Comparison of ENCODE assay signal across 13 cellular contexts in the genomic region with DNA sequence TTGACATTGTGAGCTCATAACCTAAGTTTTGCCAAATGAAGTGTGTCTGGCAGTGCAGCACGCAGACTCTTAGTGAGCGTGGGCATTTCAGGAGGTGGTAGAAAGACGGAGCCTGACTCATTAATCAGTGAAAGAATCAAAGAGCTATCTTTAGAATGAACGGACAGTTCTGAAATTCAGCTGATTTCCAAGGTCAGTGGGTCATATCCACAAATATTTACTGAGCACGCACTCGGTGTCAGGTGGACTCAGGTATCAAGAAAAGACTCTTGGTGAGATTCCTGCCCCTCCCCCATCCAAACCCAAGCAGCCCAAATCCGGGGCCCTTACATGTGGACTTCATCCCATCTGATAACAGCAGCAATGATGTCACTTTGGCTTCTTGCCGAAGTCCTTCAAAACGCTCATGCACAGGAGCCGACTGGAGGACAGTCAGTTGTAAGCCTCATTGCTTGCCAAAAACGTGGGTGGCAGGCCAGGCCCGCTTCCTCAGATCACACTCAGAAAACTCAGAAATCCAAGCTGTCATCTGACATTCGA.
A peak's percentile ranks its signal among the peaks of the same experiment; 100 is the strongest.
DNase-seq lines count a peak whose midpoint lies in the region; ATAC-seq and TF ChIP-seq lines count a peak whose summit lies in the region.
"Had no signal": no experiment of that assay in that cellular context is flagged by ENCODE, and none has a peak within 500 bp of the region (broad histone marks: within the 10 kb centered on the region; RNA-seq: fewer than 3 reads in every experiment).

No MANE protein-coding gene starts in this region.

- TF ChIP-seq CTCF in body of pancreas (IDR thresholded peaks at IDR 0.05) (no peak), left lung (IDR thresholded peaks at IDR 0.05) (no peak), ovary (IDR thresholded peaks at IDR 0.05) (no peak)

- intact Hi-C loops in body of pancreas (cut with DNase I) (no loop called here), left lung (cut with DNase I) (no loop called here), ovary (cut with DNase I) (no loop called here)

- ATAC-seq in body of pancreas (peak; percentile 68), left lung (peak; percentile 57), HG03025 (IDR thresholded peaks at IDR 0.05; ENCODE audit: low FRiP score, unreplicated experiment) (no peak)
- ATAC-seq: activated CD8-positive, alpha-beta T cell treated with anti-CD3 and anti-CD28 coated beads, Interleukin-2, amount 10 ng/mL, durations not matched to agents 7 days and 5 days; gastrocnemius medialis; GM12878 had no signal

- peak; percentile 65 for DNase-seq in AG08396 (ENCODE audit: low spot score)
- peak; percentile 96 for DNase-seq in M059J (ENCODE audit: low read depth)
- DNase-seq in body of pancreas: peak; percentile 33 to 62 (median 42)
- peak in 1 of 2 donors; percentile 71 for DNase-seq in left lung
- no peak for DNase-seq in amniotic stem cell (lab: John Stamatoyannopoulos, UW)
- DNase-seq in activated naive CD4-positive, alpha-beta T cell treated with Interleukin-2 at 50 U/mL for 16 hours: no peak
- DNase-seq in ovary: no peak
- DNase-seq: activated CD8-positive, alpha-beta T cell treated with anti-CD3 and anti-CD28 coated beads, Interleukin-2, amount 10 ng/mL, durations not matched to agents 7 days and 5 days; gastrocnemius medialis; NCI-H226 had no signal

- H3K27ac ChIP-seq in body of pancreas (no peak overlapping the region), left lung (peak overlapping the region in 1 of 2 donors; percentile 5), ovary (no peak overlapping the region)
- H3K27ac ChIP-seq: BLaER1 treated with 17β-estradiol and CSF1 and Interleukin-3, amounts not matched to agents 10 nM and 100 nM; gastrocnemius medialis had no signal

- H3K4me3 ChIP-seq in body of pancreas: no peak overlapping the region
- no peak overlapping the region for H3K4me3 ChIP-seq in left lung
- no peak overlapping the region for H3K4me3 ChIP-seq in ovary
- H3K4me3 ChIP-seq: BLaER1 treated with 17β-estradiol and CSF1 and Interleukin-3, amounts not matched to agents 10 nM and 100 nM; gastrocnemius medialis; GM12878 had no signal

- no peak for TF ChIP-seq EP300 in ovary (IDR thresholded peaks at IDR 0.05)

- no peaks in the 10 kb centered on the region for H3K9me3 ChIP-seq in body of pancreas
- no peaks in the 10 kb centered on the region for H3K9me3 ChIP-seq in left lung
- H3K9me3 ChIP-seq in ovary: no peaks in the 10 kb centered on the region
- H3K9me3 ChIP-seq: BLaER1 treated with 17β-estradiol and CSF1 and Interleukin-3, amounts not matched to agents 10 nM and 100 nM; gastrocnemius medialis had no signal

- WGBS in body of pancreas, 2 donors: 16 to 23% methylated on average over 7 to 13 of the region's 13 CpGs
- 37 to 41% (median 41%) methylated on average over 13 of the region's 13 CpGs for WGBS in ovary, 3 donors

- H3K27me3 ChIP-seq in body of pancreas (no peaks in the 10 kb centered on the region), left lung (no peaks in the 10 kb centered on the region), ovary (no peaks in the 10 kb centered on the region)
- H3K27me3 ChIP-seq: BLaER1 treated with 17β-estradiol and CSF1 and Interleukin-3, amounts not matched to agents 10 nM and 100 nM; gastrocnemius medialis had no signal

- H3K36me3 ChIP-seq in body of pancreas (replicated peaks in 1 of 2; ENCODE audit: insufficient read depth in 1 of 2, low read depth in 2 of 2): no peaks in the 10 kb centered on the region
- no peaks in the 10 kb centered on the region for H3K36me3 ChIP-seq in left lung
- H3K36me3 ChIP-seq in ovary: no peaks in the 10 kb centered on the region
- H3K36me3 ChIP-seq: BLaER1 treated with 17β-estradiol and CSF1 and Interleukin-3, amounts not matched to agents 10 nM and 100 nM; gastrocnemius medialis had no signal

- no peak for TF ChIP-seq POLR2A in body of pancreas (IDR thresholded peaks at IDR 0.05)
- no peak for TF ChIP-seq POLR2A in ovary (IDR thresholded peaks at IDR 0.05)

- H3K4me1 ChIP-seq in body of pancreas: no peaks in the 10 kb centered on the region
- peaks cover 7 to 19% of the 10 kb centered on the region in 2 donors for H3K4me1 ChIP-seq in left lung
- no peaks in the 10 kb centered on the region for H3K4me1 ChIP-seq in ovary (ENCODE audit: insufficient read depth)
- H3K4me1 ChIP-seq: gastrocnemius medialis had no signal

Comparison
In these comparisons a context has a peak if more than half of its experiments do, and no peak if none do; other contexts are left out.
1. DNase-seq: peak in AG08396 (single experiment), M059J (single experiment) and body of pancreas (4 of 4); none in amniotic stem cell (single experiment), activated naive CD4-positive, alpha-beta T cell treated with Interleukin-2 at 50 U/mL for 16 hours (single experiment) and ovary (0 of 5).